16 cellular contexts compared by ENCODE assay signal in the genomic region with DNA sequence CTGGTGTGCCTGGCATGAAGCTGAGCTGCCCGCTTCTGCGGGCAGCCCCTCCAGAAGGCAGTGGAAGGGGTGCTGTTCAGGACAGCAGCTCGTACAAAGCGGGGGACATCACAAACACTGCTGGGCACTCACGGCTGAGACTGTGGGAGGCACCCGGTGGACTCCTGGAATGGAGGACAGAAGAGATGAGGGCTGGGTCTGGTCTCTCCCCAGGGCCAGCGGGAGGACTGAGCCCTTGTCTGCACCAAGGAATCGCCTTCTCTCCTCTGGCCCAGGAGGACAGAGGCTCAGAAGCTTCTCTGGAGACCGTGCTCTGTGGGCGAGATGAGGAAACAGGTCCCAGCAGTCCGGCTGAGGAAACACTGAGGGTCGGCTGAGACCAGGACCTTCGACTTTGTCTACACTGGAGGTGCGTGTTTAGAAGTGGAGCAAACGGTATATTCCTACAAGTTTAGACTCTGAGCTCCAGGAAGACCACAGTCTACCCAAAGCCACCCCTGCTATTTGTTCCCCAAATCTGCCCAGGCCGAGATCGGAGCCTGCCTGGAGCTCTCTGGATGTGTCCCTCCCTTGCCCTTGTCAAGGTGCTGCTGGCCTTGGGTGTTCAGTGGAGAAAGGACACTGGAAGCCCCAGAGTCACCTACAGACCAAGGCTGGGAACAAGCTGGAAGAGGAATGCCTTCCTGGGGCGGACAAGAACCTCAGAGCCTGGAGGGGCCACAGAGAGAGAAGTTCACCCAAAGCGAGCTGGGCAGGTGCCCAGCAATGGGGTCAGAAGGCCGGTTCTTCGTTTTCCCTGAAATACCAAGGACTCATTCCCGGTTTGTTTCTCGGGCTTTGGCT. TPM values are rescaled to one million over a fixed set of nuclear protein-coding genes. Genes with fewer than 3 reads are reported as not detected.
DNase-seq lines count a peak whose midpoint lies in the region; ATAC-seq and TF ChIP-seq lines count a peak whose summit lies in the region.
"Had no signal": no experiment of that assay in that cellular context is flagged by ENCODE, and none has a peak within 500 bp of the region (broad histone marks: within the 10 kb centered on the region; RNA-seq: fewer than 3 reads in every experiment).

No MANE protein-coding gene starts in this region.

- no peak overlapping the region for H3K4me3 ChIP-seq in tibial artery
- no peak overlapping the region for H3K4me3 ChIP-seq in naive thymus-derived CD4-positive, alpha-beta T cell (ENCODE audit: low read length)
- H3K4me3 ChIP-seq: PC-9 had no signal

- intact Hi-C loops in activated naive CD4-positive, alpha-beta T cell treated with anti-CD3 and anti-CD28 coated beads for 36 hours (cut with micrococcal nuclease), result no loop called here
- intact Hi-C loops in activated B cell treated with CpG ODN at 0.5 μM for 24 hours (cut with micrococcal nuclease), result no loop called here
- intact Hi-C loops in tibial artery (cut with DNase I; ENCODE audit: low total_unique reads), result no loop called here
- intact Hi-C loops in naive thymus-derived CD4-positive, alpha-beta T cell (cut with micrococcal nuclease), result no loop called here

- POLR2A ChIA-PET in activated B cell treated with CpG ODN at 0.5 μM for 24 hours (lab: Charles Lee), result no interaction called here
- POLR2A ChIA-PET in naive thymus-derived CD4-positive, alpha-beta T cell (lab: Charles Lee), result no interaction called here

- H3K4me1 Mint-ChIP-seq in activated naive CD4-positive, alpha-beta T cell treated with anti-CD3 and anti-CD28 coated beads for 36 hours (ENCODE audit: low read depth), result no peaks in the 10 kb centered on the region
- H3K4me1 Mint-ChIP-seq in activated B cell treated with CpG ODN at 0.5 μM for 24 hours, result no peaks in the 10 kb centered on the region
- peaks cover 0 to 2% (median 0%) of the 10 kb centered on the region in 7 donors for H3K4me1 Mint-ChIP-seq in naive thymus-derived CD4-positive, alpha-beta T cell

- no peak overlapping the region for H3K27ac ChIP-seq in tibial artery
- no peak overlapping the region for H3K27ac ChIP-seq in naive thymus-derived CD4-positive, alpha-beta T cell (ENCODE audit: low read depth, low read length)
- H3K27ac ChIP-seq: PC-9 had no signal

- CTCF ChIA-PET in activated naive CD4-positive, alpha-beta T cell treated with anti-CD3 and anti-CD28 coated beads for 36 hours (lab: Charles Lee), result no interaction called here
- CTCF ChIA-PET in activated B cell treated with CpG ODN at 0.5 μM for 24 hours (lab: Charles Lee), result interaction anchor here (1.1 kb wide), 1 partner anchor 128 kb away, joined by 3 read pairs; a partner anchor contains a TSS
- CTCF ChIA-PET in naive thymus-derived CD4-positive, alpha-beta T cell (lab: Charles Lee), result interaction anchor here (1.3 kb wide), 1 partner anchor 27 kb away, joined by 3 read pairs; no protein-coding TSS in a partner anchor

- TF ChIP-seq CTCF in activated B cell treated with CpG ODN at 0.5 μM for 24 hours (IDR thresholded peaks at IDR 0.05), result no peak
- TF ChIP-seq CTCF in tibial artery (IDR thresholded peaks at IDR 0.05), result no peak

- ATAC-seq in activated B cell treated with CpG ODN at 0.5 μM for 24 hours (ENCODE audit: low read depth) (no peak), left lobe of liver (no peak)
- ATAC-seq in naive thymus-derived CD4-positive, alpha-beta T cell, result no peak
- ATAC-seq: HepG2 had no signal

- H3K9me3 Mint-ChIP-seq in activated naive CD4-positive, alpha-beta T cell treated with anti-CD3 and anti-CD28 coated beads for 36 hours, result no peaks in the 10 kb centered on the region
- H3K9me3 Mint-ChIP-seq in activated B cell treated with CpG ODN at 0.5 μM for 24 hours, result no peaks in the 10 kb centered on the region
- peaks cover 0 to 22% (median 8%) of the 10 kb centered on the region in 11 donors for H3K9me3 Mint-ChIP-seq in naive thymus-derived CD4-positive, alpha-beta T cell

- peaks cover 0 to 5% of the 10 kb centered on the region in 2 donors for H3K27me3 ChIP-seq in tibial artery
- no peaks in the 10 kb centered on the region for H3K27me3 ChIP-seq in naive thymus-derived CD4-positive, alpha-beta T cell (ENCODE audit: control insufficient read depth in 2 of 2, insufficient read depth in 2 of 2, low read length in 2 of 2)

- no peaks in the 10 kb centered on the region for H3K9me3 ChIP-seq in tibial artery
- no peaks in the 10 kb centered on the region for H3K9me3 ChIP-seq in naive thymus-derived CD4-positive, alpha-beta T cell (ENCODE audit: control insufficient read depth in 2 of 3, low read length in 3 of 3)
- H3K9me3 ChIP-seq: Caco-2 had no signal

- peaks cover 11 to 19% (median 15%) of the 10 kb centered on the region in 4 donors for H3K4me1 ChIP-seq in tibial artery
- H3K4me1 ChIP-seq in naive thymus-derived CD4-positive, alpha-beta T cell (ENCODE audit: control insufficient read depth in 2 of 2, insufficient read depth in 2 of 2, low read length in 2 of 2), result no peaks in the 10 kb centered on the region

- no peaks in the 10 kb centered on the region for H3K36me3 ChIP-seq in tibial artery
- H3K36me3 ChIP-seq in naive thymus-derived CD4-positive, alpha-beta T cell (ENCODE audit: control insufficient read depth in 2 of 3, insufficient read depth in 3 of 3, low read length in 3 of 3), result no peaks in the 10 kb centered on the region

- H3K4me3 Mint-ChIP-seq in activated naive CD4-positive, alpha-beta T cell treated with anti-CD3 and anti-CD28 coated beads for 36 hours, result no peak overlapping the region
- no peak overlapping the region for H3K4me3 Mint-ChIP-seq in activated B cell treated with CpG ODN at 0.5 μM for 24 hours
- no peak overlapping the region for H3K4me3 Mint-ChIP-seq in naive thymus-derived CD4-positive, alpha-beta T cell

- no peak overlapping the region for H3K27ac Mint-ChIP-seq in activated naive CD4-positive, alpha-beta T cell treated with anti-CD3 and anti-CD28 coated beads for 36 hours
- no peak overlapping the region for H3K27ac Mint-ChIP-seq in activated B cell treated with CpG ODN at 0.5 μM for 24 hours
- no peak overlapping the region for H3K27ac Mint-ChIP-seq in naive thymus-derived CD4-positive, alpha-beta T cell

- peaks cover 15% of the 10 kb centered on the region for H3K27me3 Mint-ChIP-seq in activated naive CD4-positive, alpha-beta T cell treated with anti-CD3 and anti-CD28 coated beads for 36 hours (ENCODE audit: low read depth)
- H3K27me3 Mint-ChIP-seq in activated B cell treated with CpG ODN at 0.5 μM for 24 hours, result peaks cover 6% of the 10 kb centered on the region
- peaks cover 6 to 29% (median 8%) of the 10 kb centered on the region in 5 donors for H3K27me3 Mint-ChIP-seq in naive thymus-derived CD4-positive, alpha-beta T cell

- H3K36me3 Mint-ChIP-seq in activated naive CD4-positive, alpha-beta T cell treated with anti-CD3 and anti-CD28 coated beads for 36 hours (ENCODE audit: low read depth), result no peaks in the 10 kb centered on the region
- no peaks in the 10 kb centered on the region for H3K36me3 Mint-ChIP-seq in activated B cell treated with CpG ODN at 0.5 μM for 24 hours (ENCODE audit: low read depth)
- H3K36me3 Mint-ChIP-seq in naive thymus-derived CD4-positive, alpha-beta T cell, result no peaks in the 10 kb centered on the region

- peak; percentile 1 for DNase-seq in activated naive CD4-positive, alpha-beta T cell treated with anti-CD3 and anti-CD28 coated beads for 36 hours
- no peak for DNase-seq in activated naive CD4-positive, alpha-beta T cell (lab: John Stamatoyannopoulos, UW)
- peak; percentile 8 for DNase-seq in activated B cell treated with CpG ODN at 0.5 μM for 24 hours
- DNase-seq in left lobe of liver (ENCODE audit: low spot score), result peak; percentile 38
- DNase-seq in tibial artery, result peak; percentile 15 to 51
- no peak for DNase-seq in nucleus accumbens (lab: John Stamatoyannopoulos, UW)
- DNase-seq in COR-L47 (lab: John Stamatoyannopoulos, UW), result no peak
- no peak for DNase-seq in naive thymus-derived CD4-positive, alpha-beta T cell
- DNase-seq: C1 segment of cervical spinal cord, Kasumi-1, NCI-H187 treated with DMSO at 0.1 percent for 48 hours, NCI-H446, NCI-H748 treated with DMSO at 0.1 percent for 48 hours, PC-9 had no signal

RNA-seq across cellular contexts. Expression of a gene that starts 12.9 kb away (rescaled TPM):
- 10 to 100 TPM; 17.3 to 19.5 TPM for total RNA-seq in activated naive CD4-positive, alpha-beta T cell treated with anti-CD3 and anti-CD28 coated beads for 36 hours
- total RNA-seq in activated B cell treated with CpG ODN at 0.5 μM for 24 hours (20.5 and 24.9 TPM in 2 replicates), left lobe of liver (18.3 TPM)
- 10 to 100 TPM; 15.5 to 30.7 (median 28.7) TPM for total RNA-seq in naive thymus-derived CD4-positive, alpha-beta T cell
- polyA plus RNA-seq in naive thymus-derived CD4-positive, alpha-beta T cell, result 1 to 10 TPM in 1 of 2 donors, under 1 TPM in 1; 0.97 to 2.0 TPM

Comparison
In these comparisons a context has a peak if more than half of its experiments do, and no peak if none do; other contexts are left out.
1. DNase-seq: peak in activated naive CD4-positive, alpha-beta T cell treated with anti-CD3 and anti-CD28 coated beads for 36 hours (single experiment), activated B cell treated with CpG ODN at 0.5 μM for 24 hours (single experiment), left lobe of liver (single experiment) and tibial artery (2 of 2); none in activated naive CD4-positive, alpha-beta T cell (0 of 4), nucleus accumbens (0 of 56), COR-L47 (single experiment) and naive thymus-derived CD4-positive, alpha-beta T cell (0 of 9).